In the genomic region with DNA sequence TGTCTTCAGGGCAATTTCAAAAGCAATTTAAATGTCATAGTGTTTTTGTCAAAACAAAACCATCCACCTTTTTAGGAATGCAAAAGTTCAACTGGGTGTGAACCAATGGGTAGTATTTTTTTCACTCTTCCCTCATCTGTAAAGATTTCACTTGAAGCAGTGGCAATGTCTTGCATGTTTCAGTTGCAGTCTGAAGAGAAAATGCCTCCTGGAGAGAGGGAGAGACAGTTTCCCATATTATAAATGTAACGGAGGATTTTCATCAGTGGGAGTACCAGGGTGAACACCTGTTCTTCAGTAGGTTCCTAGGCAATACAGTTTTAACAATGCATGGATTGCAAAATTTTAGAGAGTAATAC, we compare ENCODE assay signal across 28 cellular contexts. TPM values are rescaled to one million over a fixed set of nuclear protein-coding genes. Genes with fewer than 3 reads are reported as not detected.
A peak's percentile ranks its signal among the peaks of the same experiment; 100 is the strongest.
DNase-seq lines count a peak whose midpoint lies in the region; ATAC-seq and TF ChIP-seq lines count a peak whose summit lies in the region.
"Had no signal": no experiment of that assay in that cellular context is flagged by ENCODE, and none has a peak within 500 bp of the region (broad histone marks: within the 10 kb centered on the region; RNA-seq: fewer than 3 reads in every experiment).

No MANE protein-coding gene starts in this region.

- H3K27ac Mint-ChIP-seq in activated T-cell treated with anti-CD3 and anti-CD28 coated beads, Interleukin-2, amount 50 U/mL, for 72 hours = no peak overlapping the region
- H3K27ac Mint-ChIP-seq in dendritic cell treated with granulocyte-macrophage colony-stimulating factor and Interleukin-4, amounts not matched to agents 40 ng/mL and 50 ng/mL, for 4 days = no peak overlapping the region
- H3K27ac Mint-ChIP-seq in naive B cell (no peak overlapping the region), CD14-positive monocyte (no peak overlapping the region)
- H3K27ac Mint-ChIP-seq: stimulated activated naive CD8-positive, alpha-beta T cell treated with anti-CD3 and anti-CD28 coated beads, Interleukin-15, amount 100 ng/mL, for 72 hours had no signal

- H3K9me3 Mint-ChIP-seq in activated T-cell treated with anti-CD3 and anti-CD28 coated beads, Interleukin-2, amount 50 U/mL, for 72 hours = no peaks in the 10 kb centered on the region
- no peaks in the 10 kb centered on the region for H3K9me3 Mint-ChIP-seq in dendritic cell treated with granulocyte-macrophage colony-stimulating factor and Interleukin-4, amounts not matched to agents 40 ng/mL and 50 ng/mL, for 4 days
- peaks cover 0 to 10% (median 4%) of the 10 kb centered on the region in 7 donors for H3K9me3 Mint-ChIP-seq in naive B cell
- H3K9me3 Mint-ChIP-seq in CD14-positive monocyte = peaks cover 8 to 37% (median 25%) of the 10 kb centered on the region in 7 donors
- H3K9me3 Mint-ChIP-seq: stimulated activated naive CD8-positive, alpha-beta T cell treated with anti-CD3 and anti-CD28 coated beads, Interleukin-15, amount 100 ng/mL, for 72 hours had no signal

- ATAC-seq in activated T-cell treated with anti-CD3 and anti-CD28 coated beads, Interleukin-2, amount 50 U/mL, for 72 hours (replicated peaks in 1 of 2) = no peak
- ATAC-seq in naive B cell (ENCODE audit: low read depth in 2 of 2) = no peak
- no peak for ATAC-seq in upper lobe of right lung
- ATAC-seq: psoas muscle; Right ventricle myocardium inferior; stimulated activated naive CD8-positive, alpha-beta T cell treated with anti-CD3 and anti-CD28 coated beads, Interleukin-15, amount 100 ng/mL, for 72 hours had no signal

- H3K4me3 ChIP-seq in upper lobe of right lung = peak overlapping the region; percentile 58

- peak overlapping the region; percentile 27 to 48 for H3K4me3 Mint-ChIP-seq in activated T-cell treated with anti-CD3 and anti-CD28 coated beads, Interleukin-2, amount 50 U/mL, for 72 hours
- peak overlapping the region; percentile 69 for H3K4me3 Mint-ChIP-seq in dendritic cell treated with granulocyte-macrophage colony-stimulating factor and Interleukin-4, amounts not matched to agents 40 ng/mL and 50 ng/mL, for 4 days
- H3K4me3 Mint-ChIP-seq in naive B cell (peak overlapping the region in 6 of 8 donors; percentile 3 to 77 (median 48)), CD14-positive monocyte (peak overlapping the region in 1 of 2 donors; percentile 87)
- H3K4me3 Mint-ChIP-seq: stimulated activated naive CD8-positive, alpha-beta T cell treated with anti-CD3 and anti-CD28 coated beads, Interleukin-15, amount 100 ng/mL, for 72 hours had no signal

- H3K27ac ChIP-seq in upper lobe of right lung = no peak overlapping the region
- H3K27ac ChIP-seq: psoas muscle had no signal

- DNase-seq in activated T-cell treated with anti-CD3 and anti-CD28 coated beads, Interleukin-2, amount 50 U/mL, for 72 hours = no peak
- no peak for DNase-seq in activated T-cell treated with anti-CD3 and anti-CD28 coated beads, Interleukin-2, amount 50 U/mL, for 48 hours
- DNase-seq in naive B cell (no peak), upper lobe of right lung (no peak), CD14-positive monocyte (ENCODE audit: low spot score) (no peak), T-helper 1 cell (no peak), NCI-H1417 (lab: John Stamatoyannopoulos, UW) (no peak)
- DNase-seq: 8988T; activated CD4-positive, alpha-beta T cell treated with anti-CD3 and anti-CD28 coated beads, Interleukin-2, amount 50 U/mL, for 1 hour; activated CD8-positive, alpha-beta memory T cell treated with anti-CD3 and anti-CD28 coated beads, Interleukin-2, amount 50 U/mL, for 48 hours; activated gamma-delta T cell; amniotic stem cell; BE2C; dorsolateral prefrontal cortex; GDM1; mesenchymal stem cell; NCI-H1436 treated with DMSO at 0.1 percent for 48 hours; NCI-H524; psoas muscle; stimulated activated CD4-positive, alpha-beta T cell treated with anti-CD3 and anti-CD28 coated beads, Interleukin-4, amount 100 ng/mL, for 1 hour; stimulated activated naive CD8-positive, alpha-beta T cell treated with anti-CD3 and anti-CD28 coated beads, Interleukin-15, amount 100 ng/mL, for 72 hours; trophoblast cell had no signal

- TF ChIP-seq CTCF in upper lobe of right lung (IDR thresholded peaks at IDR 0.05) (no peak), CD14-positive monocyte (IDR thresholded peaks at IDR 0.05) (no peak)

- H3K36me3 ChIP-seq in upper lobe of right lung = no peaks in the 10 kb centered on the region
- H3K36me3 ChIP-seq: BE2C, esophagus muscularis mucosa had no signal

- H3K9me3 ChIP-seq in upper lobe of right lung = no peaks in the 10 kb centered on the region
- H3K9me3 ChIP-seq: BE2C, esophagus muscularis mucosa, psoas muscle had no signal

- no peaks in the 10 kb centered on the region for H3K4me1 ChIP-seq in upper lobe of right lung
- H3K4me1 ChIP-seq: BE2C had no signal

- H3K27me3 ChIP-seq in upper lobe of right lung = peaks cover 26% of the 10 kb centered on the region

- peaks cover 4 to 5% of the 10 kb centered on the region in 2 donors for H3K36me3 Mint-ChIP-seq in activated T-cell treated with anti-CD3 and anti-CD28 coated beads, Interleukin-2, amount 50 U/mL, for 72 hours (ENCODE audit: insufficient read depth in 2 of 2)
- H3K36me3 Mint-ChIP-seq in dendritic cell treated with granulocyte-macrophage colony-stimulating factor and Interleukin-4, amounts not matched to agents 40 ng/mL and 50 ng/mL, for 4 days (ENCODE audit: low read depth) = peaks cover 23% of the 10 kb centered on the region
- peaks cover 0 to 7% of the 10 kb centered on the region in 2 donors for H3K36me3 Mint-ChIP-seq in naive B cell
- H3K36me3 Mint-ChIP-seq in CD14-positive monocyte = peaks cover 5 to 16% of the 10 kb centered on the region in 2 donors
- H3K36me3 Mint-ChIP-seq: IgD-negative memory B cell had no signal

- H3K4me1 Mint-ChIP-seq in activated T-cell treated with anti-CD3 and anti-CD28 coated beads, Interleukin-2, amount 50 U/mL, for 72 hours (ENCODE audit: low read depth) = peaks cover 40% of the 10 kb centered on the region
- peaks cover 38% of the 10 kb centered on the region for H3K4me1 Mint-ChIP-seq in dendritic cell treated with granulocyte-macrophage colony-stimulating factor and Interleukin-4, amounts not matched to agents 40 ng/mL and 50 ng/mL, for 4 days (ENCODE audit: low read depth)
- H3K4me1 Mint-ChIP-seq in naive B cell (peaks cover 30 to 33% (median 31%) of the 10 kb centered on the region in 3 donors), CD14-positive monocyte (peaks cover 24% of the 10 kb centered on the region)

- intact Hi-C loops in dendritic cell treated with granulocyte-macrophage colony-stimulating factor and Interleukin-4, amounts not matched to agents 40 ng/mL and 50 ng/mL, for 4 days (cut with micrococcal nuclease) = no loop called here
- intact Hi-C loops in upper lobe of right lung (cut with DNase I) = loop anchor here (10.0 kb wide), 1 partner anchor 70 kb away; the partner anchor contains the start of gene FOXF2
- intact Hi-C loops in CD14-positive monocyte (cut with micrococcal nuclease) = loop anchor here in 1 of 2 donors (10.0 kb wide), 1 partner anchor 50 kb away; no protein-coding TSS in a partner anchor

- H3K27me3 Mint-ChIP-seq in activated T-cell treated with anti-CD3 and anti-CD28 coated beads, Interleukin-2, amount 50 U/mL, for 72 hours (ENCODE audit: low read depth) = peaks cover 45% of the 10 kb centered on the region
- H3K27me3 Mint-ChIP-seq in dendritic cell treated with granulocyte-macrophage colony-stimulating factor and Interleukin-4, amounts not matched to agents 40 ng/mL and 50 ng/mL, for 4 days = peaks cover 51% of the 10 kb centered on the region
- H3K27me3 Mint-ChIP-seq in naive B cell (peaks cover 42 to 56% (median 54%) of the 10 kb centered on the region in 3 donors), CD14-positive monocyte (ENCODE audit: low read depth in 3 of 3) (peaks cover 56 to 73% (median 63%) of the 10 kb centered on the region in 3 donors)

RNA-seq across cellular contexts. Expression of gene FOXQ1, which starts 3.3 kb away (rescaled TPM):
- total RNA-seq in activated T-cell treated with anti-CD3 and anti-CD28 coated beads, Interleukin-2, amount 50 U/mL, for 72 hours = not detected
- polyA plus RNA-seq in naive B cell (ENCODE audit: low read depth in 6 of 6) (not detected), CD14-positive monocyte (not detected)
- 12.3 TPM for total RNA-seq in upper lobe of right lung
- total RNA-seq: M059J, psoas muscle, Right ventricle myocardium inferior had no signal
- polyA plus RNA-seq: IgD-negative memory B cell, neural cell had no signal

Comparison
In these comparisons a context has a peak if more than half of its experiments do, and no peak if none do; other contexts are left out.
1. RNA of gene FOXQ1, which starts 3.3 kb away (total RNA-seq): 12.3 TPM in upper lobe of right lung (single experiment); not detected in activated T-cell treated with anti-CD3 and anti-CD28 coated beads, Interleukin-2, amount 50 U/mL, for 72 hours; every median in the first group is over 10 times any median in the second.